9 cellular contexts compared by ENCODE assay signal in the genomic region with DNA sequence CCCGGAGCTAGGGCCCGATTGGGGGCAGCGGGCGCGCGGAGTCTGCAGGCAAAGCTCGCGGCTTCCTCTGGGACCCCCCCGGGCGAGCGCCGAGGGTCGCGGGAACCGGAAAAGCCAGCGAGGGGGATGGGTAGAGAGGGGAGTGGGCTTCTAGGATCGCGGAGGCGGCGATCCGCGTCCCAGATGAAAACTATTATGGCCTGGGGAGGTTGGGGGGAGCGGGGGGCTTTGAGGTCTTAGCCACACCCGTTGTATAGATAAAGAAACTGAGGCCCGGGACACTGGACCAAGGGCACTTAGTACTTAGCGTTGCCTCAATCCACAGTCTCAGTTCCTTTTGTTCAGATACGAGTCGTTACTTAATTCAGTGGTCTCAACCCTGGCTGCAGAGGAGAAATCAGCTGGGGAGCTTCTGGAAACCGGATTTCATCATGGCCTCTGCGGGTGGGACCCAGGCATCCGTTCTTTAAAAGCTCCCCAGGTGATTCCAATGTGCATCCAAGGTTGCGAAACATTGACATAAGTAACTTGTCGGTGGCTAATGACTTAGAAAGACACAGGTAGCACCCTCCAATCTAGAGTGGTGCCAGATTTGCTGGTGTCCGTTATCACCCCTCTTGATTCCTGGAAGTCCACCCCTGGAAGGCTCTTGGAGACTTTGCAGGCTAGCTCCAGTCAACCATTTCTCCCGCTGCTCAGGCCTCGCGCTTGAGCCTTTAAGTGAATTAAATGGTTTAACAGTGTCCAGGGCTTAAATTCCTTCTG.
DNase-seq lines count a peak whose midpoint lies in the region; ATAC-seq and TF ChIP-seq lines count a peak whose summit lies in the region.
"Had no signal": no experiment of that assay in that cellular context is flagged by ENCODE, and none has a peak within 500 bp of the region (broad histone marks: within the 10 kb centered on the region; RNA-seq: fewer than 3 reads in every experiment).

No MANE protein-coding gene starts in this region.

- TF ChIP-seq CTCF in 22Rv1 (IDR thresholded peaks at IDR 0.05) (no peak), brain (conservative IDR thresholded peaks at IDR 0.05) (no peak)

- DNase-seq in HEK293T (ENCODE audit: extremely low spot score) (peak; percentile 15), memory B cell (ENCODE audit: low spot score in 2 of 2) (no peak), GM19238 (ENCODE audit: insufficient read length, low spot score) (no peak), H4 (ENCODE audit: low spot score) (no peak)
- DNase-seq in activated CD8-positive, alpha-beta memory T cell treated with anti-CD3 and anti-CD28 coated beads for 24 hours, result no peak
- DNase-seq: stimulated activated CD4-positive, alpha-beta T cell treated with anti-CD3 and anti-CD28 coated beads, Interleukin-2, amount 100 ng/mL, for 48 hours had no signal

- 0 out of 2 replicates have a peak overlapping the region, but pooled peaks have one; percentile 15 for H3K27ac ChIP-seq in 22Rv1

- H3K27ac Mint-ChIP-seq in brain, result peak overlapping the region; percentile 66 to 89 (median 83)
- H3K27ac Mint-ChIP-seq in memory B cell, result no peak overlapping the region

- H3K4me3 Mint-ChIP-seq in brain (peak overlapping the region; percentile 78 to 99 (median 81)), memory B cell (peak overlapping the region; percentile 61)

- CTCF ChIA-PET in HEK293T (lab: Yijun Ruan, JAX), result no interaction called here

- ATAC-seq in memory B cell (ENCODE audit: low read depth) (no peak), GM18909 (IDR thresholded peaks at IDR 0.05; ENCODE audit: poor library complexity, unreplicated experiment) (no peak)

- POLR2A ChIA-PET in HEK293T (lab: Yijun Ruan, JAX), result interaction anchor here (0.9 to 2.2 kb wide), 3 partner anchors 10 to 90 kb away, joined by 3 to 11 read pairs (median 5); partner anchors contain the start of gene GEMIN8

- peaks cover 62% of the 10 kb centered on the region for H3K4me1 Mint-ChIP-seq in brain
- no peaks in the 10 kb centered on the region for H3K4me1 Mint-ChIP-seq in memory B cell

- H3K36me3 Mint-ChIP-seq in brain (peaks cover 5% of the 10 kb centered on the region), memory B cell (no peaks in the 10 kb centered on the region)

- H3K9me3 Mint-ChIP-seq in brain, result no peaks in the 10 kb centered on the region
- no peaks in the 10 kb centered on the region for H3K9me3 Mint-ChIP-seq in memory B cell

- peaks cover 5% of the 10 kb centered on the region for H3K27me3 Mint-ChIP-seq in brain
- H3K27me3 Mint-ChIP-seq in memory B cell, result peaks cover 8% of the 10 kb centered on the region

TF ChIP-seq in HEK293T, 16 proteins besides CTCF, POLR2A, EP300 and RAD21:
- TF ChIP-seq BHLHE40 (IDR thresholded peaks at IDR 0.05; ENCODE audit: borderline replicate concordance) (no peak), FOXM1 (IDR thresholded peaks at IDR 0.05; ENCODE audit: borderline replicate concordance) (no peak), PKNOX1 (IDR thresholded peaks at IDR 0.05) (no peak), L3MBTL2 (conservative IDR thresholded peaks at IDR 0.05) (no peak), ELF4 (IDR thresholded peaks at IDR 0.05) (no peak), TARDBP (IDR thresholded peaks at IDR 0.05) (no peak), SP1 (IDR thresholded peaks at IDR 0.05) (no peak), ARNT (IDR thresholded peaks at IDR 0.05) (no peak), FOXA1 (IDR thresholded peaks at IDR 0.05) (no peak), LEF1 (IDR thresholded peaks at IDR 0.05; ENCODE audit: borderline replicate concordance) (no peak), HDGF (IDR thresholded peaks at IDR 0.05; ENCODE audit: borderline replicate concordance) (no peak), ZNF384 (IDR thresholded peaks at IDR 0.05) (no peak), NFRKB (IDR thresholded peaks at IDR 0.05) (no peak), SUZ12 (IDR thresholded peaks at IDR 0.05) (no peak)
